Comparison of ENCODE assay signal across 8 cellular contexts in the genomic region with DNA sequence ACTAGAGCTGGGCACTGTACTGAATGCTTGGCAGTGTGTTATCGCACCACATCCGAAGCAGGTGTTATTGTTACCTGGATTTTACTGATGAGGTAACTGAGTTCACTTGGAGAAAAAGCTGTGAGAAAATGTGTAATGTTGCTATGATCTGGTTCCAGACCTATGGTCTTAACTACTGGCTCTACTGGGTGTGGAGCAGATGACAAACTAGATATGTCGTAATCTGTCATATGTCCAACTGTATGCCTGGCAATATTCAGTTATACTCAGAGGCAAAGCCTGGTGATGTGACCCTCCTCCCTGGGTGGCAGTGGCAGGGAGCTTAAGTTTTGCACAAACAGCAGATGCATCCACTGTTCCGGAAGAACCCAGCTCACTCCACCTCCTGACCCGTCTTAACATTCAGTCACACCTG. TPM values are rescaled to one million over a fixed set of nuclear protein-coding genes. Genes with fewer than 3 reads are reported as not detected.
DNase-seq lines count a peak whose midpoint lies in the region; ATAC-seq, FAIRE-seq and TF ChIP-seq lines count a peak whose summit lies in the region.

No MANE protein-coding gene starts in this region.

- TF ChIP-seq RAD21 in GM12878 (IDR thresholded peaks at IDR 0.05; ENCODE audit: insufficient read depth, low read depth, low read length): no peak

- POLR2A ChIA-PET in GM12878 (lab: Charles Lee): interaction anchor here (0.5 to 3.2 kb wide), 7 partner anchors 16 to 707 kb away, joined by 3 to 47 read pairs (median 4); a partner anchor contains a TSS

- H3K4me3 Mint-ChIP-seq in mesothelial cell of epicardium: no peak overlapping the region

- H3K9ac ChIP-seq in NT2/D1 (ENCODE audit: insufficient read length, low read depth) (peak overlapping the region; percentile 62), GM12878 (ENCODE audit: control insufficient read depth, insufficient read depth, low read length) (no peak overlapping the region)

- ATAC-seq in GM12878 (peak; percentile 2), HG03457 (IDR thresholded peaks at IDR 0.05; ENCODE audit: unreplicated experiment) (no peak)

- BruUV-seq in GM12878 (replicated peaks; lab: Mats Ljungman, UMichigan): no TSS peak

- in situ Hi-C loops in GM12878 (cut with MboI): no loop called here

- H3K4me1 ChIP-seq in NT2/D1 (ENCODE audit: insufficient read depth, insufficient read length) (no peaks in the 10 kb centered on the region), GM12878 (ENCODE audit: control insufficient read depth, insufficient read depth, low read length) (peaks cover 21% of the 10 kb centered on the region)

- DNase-seq in GM03348 (ENCODE audit: low spot score): peak; percentile 47
- no peak for DNase-seq in NT2/D1 (ENCODE audit: low read depth, low spot score)
- DNase-seq in GM12878 (ENCODE audit: low read depth, low spot score): no peak
- DNase-seq in mesothelial cell of epicardium (ENCODE audit: low spot score in 2 of 2, unreplicated experiment in 2 of 2): no peak
- DNase-seq in NCI-H2081 treated with DMSO at 0.1 percent for 48 hours (lab: John Stamatoyannopoulos, UW): no peak
- DNase-seq in NCI-H1436 treated with DMSO at 0.1 percent for 48 hours (lab: John Stamatoyannopoulos, UW): no peak
- no peak for DNase-seq in central memory CD4-positive, alpha-beta T cell

- peak overlapping the region; percentile 15; the same call in 1 of the 2 replicates for H3K4me2 ChIP-seq in GM12878 (ENCODE audit: control insufficient read depth, insufficient read depth)

- no peaks in the 10 kb centered on the region for H3K36me3 ChIP-seq in NT2/D1 (ENCODE audit: insufficient read depth, insufficient read length, low read length)
- no peaks in the 10 kb centered on the region for H3K36me3 ChIP-seq in GM12878 (ENCODE audit: control insufficient read depth in 2 of 2, insufficient read depth in 2 of 2, low read length in 1 of 2)

- H3K79me2 ChIP-seq in GM12878 (ENCODE audit: control insufficient read depth, insufficient read depth, low read length): peaks cover 10% of the 10 kb centered on the region

- SMC1A ChIA-PET in GM12878 (lab: Charles Lee; ENCODE audit: uncharacterized antibody, unreplicated experiment): interaction anchor here (1.0 to 3.4 kb wide), 7 partner anchors 11 to 61 kb away, joined by 3 to 76 read pairs (median 4); a partner anchor contains a TSS

- H3K27ac ChIP-seq in GM12878 (ENCODE audit: control insufficient read depth, insufficient read depth): no peak overlapping the region

- H3K4me1 Mint-ChIP-seq in mesothelial cell of epicardium: peaks cover 17% of the 10 kb centered on the region

- no peaks in the 10 kb centered on the region for H3K36me3 Mint-ChIP-seq in mesothelial cell of epicardium

- no peaks in the 10 kb centered on the region for H3K9me3 Mint-ChIP-seq in mesothelial cell of epicardium

- RAD21 ChIA-PET in GM12878 (lab: Charles Lee; ENCODE audit: unreplicated experiment): interaction anchor here (1.1 to 3.0 kb wide), 5 partner anchors 8 to 44 kb away, joined by 3 to 50 read pairs (median 5); a partner anchor contains a TSS

- no peak for TF ChIP-seq EP300 in GM12878 (IDR thresholded peaks at IDR 0.05; ENCODE audit: borderline replicate concordance in 1 of 2, control insufficient read depth in 1 of 2, low read depth in 2 of 2, low read length in 2 of 2)

- peak overlapping the region; percentile 42 for H2AFZ ChIP-seq in GM12878 (ENCODE audit: control insufficient read depth, low read depth, low read length)

- TF ChIP-seq CTCF in GM12878 (IDR thresholded peaks at IDR 0.05 in 2 of 3, conservative IDR thresholded peaks at IDR 0.05 in 1 of 3; ENCODE audit: control insufficient read depth in 2 of 3, extremely low read depth in 1 of 3, insufficient read depth in 1 of 3, low read depth in 3 of 3, low read length in 3 of 3): no peak
- no peak for TF ChIP-seq CTCF in mesothelial cell of epicardium (IDR thresholded peaks at IDR 0.05; ENCODE audit: unreplicated experiment)

- no peaks in the 10 kb centered on the region for H3K9me3 ChIP-seq in NT2/D1 (ENCODE audit: insufficient read depth, low read length)
- no peaks in the 10 kb centered on the region for H3K9me3 ChIP-seq in GM12878 (replicated peaks; ENCODE audit: control insufficient read depth, insufficient read depth, low read length)

- no peaks in the 10 kb centered on the region for H3K27me3 Mint-ChIP-seq in mesothelial cell of epicardium (ENCODE audit: low read depth)

- 64% methylated on average over 5 of the region's 5 CpGs for WGBS in GM12878 (ENCODE audit: insufficient coverage, insufficient replicate concordance, low lambda C conversion rate, missing lambda C conversion rate)

- H3K27ac Mint-ChIP-seq in mesothelial cell of epicardium: peak overlapping the region; percentile 96

- TF ChIP-seq POLR2A in GM12878 (IDR thresholded peaks at IDR 0.05; ENCODE audit: low read depth, low read length): no peak

- CTCF ChIA-PET in GM12878 (lab: Yijun Ruan, JAX): interaction anchor here (1.0 to 2.0 kb wide), 9 partner anchors 20 to 148 kb away, joined by 5 to 18 read pairs (median 6); a partner anchor contains a TSS

- H3K27me3 ChIP-seq in NT2/D1 (ENCODE audit: insufficient read depth, insufficient read length): no peaks in the 10 kb centered on the region
- H3K27me3 ChIP-seq in GM12878 (replicated peaks in 1 of 2; ENCODE audit: control insufficient read depth in 2 of 2, insufficient read depth in 2 of 2, low read length in 1 of 2): no peaks in the 10 kb centered on the region

- intact Hi-C loops in GM12878 (cut with micrococcal nuclease; ENCODE audit: unreplicated experiment): no loop called here

- H4K20me1 ChIP-seq in GM12878 (ENCODE audit: control insufficient read depth, insufficient read depth): no peaks in the 10 kb centered on the region

- FAIRE-seq in GM12878 (lab: Jason Lieb, UNC): no peak

- H3K4me3 ChIP-seq in NT2/D1 (ENCODE audit: insufficient read length, low read depth) (no peak overlapping the region), GM12878 (no peak overlapping the region)

TF ChIP-seq in GM12878, 131 proteins besides CTCF, POLR2A, EP300 and RAD21:
- TF ChIP-seq TCF12 (IDR thresholded peaks at IDR 0.05; ENCODE audit: low read depth, low read length) (no peak), RELA (IDR thresholded peaks at IDR 0.05; ENCODE audit: borderline replicate concordance, partially characterized antibody) (no peak)

RNA-seq across cellular contexts. Expression of a gene that starts 23.5 kb away (rescaled TPM):
- 120 and 125 TPM in 2 replicates for total RNA-seq in GM12878 (2013; cell fraction: nucleolus; rRNA removed)
- 108 and 117 TPM in 2 replicates for total RNA-seq in GM12878 (2014; rRNA removed)
- total RNA-seq in GM12878 (2014; rRNA removed; fragmentation: Illumina TruSeq; extraction: Trizol): 91.3 and 103 TPM in 2 replicates
- 171 and 188 TPM in 2 replicates for total RNA-seq in GM12878 (2021)
- polyA plus RNA-seq in GM12878 (2011; ENCODE audit: low read depth): 65.1 TPM
- 250 and 279 TPM in 2 replicates for polyA plus RNA-seq in GM12878 (2011; rRNA removed)
- 198 and 249 TPM in 2 replicates for polyA plus RNA-seq in GM12878 (2011; cell fraction: cytosol; rRNA removed)
- polyA plus RNA-seq in GM12878 (2011; cell fraction: nucleus; rRNA removed): 86.6 and 104 TPM in 2 replicates
- polyA plus RNA-seq in GM12878 (2012): 88.3 and 146 TPM in 2 replicates
- polyA plus RNA-seq in GM12878 (2014; fragmentation: Illumina TruSeq; extraction: Trizol): 181 and 230 TPM in 2 replicates
- polyA plus RNA-seq in GM12878 (2014; fragmentation: Nextera tagmentation; extraction: Ambion mirVana): 10 to 100 TPM; 77.5 to 86.1 TPM
- 119 and 131 TPM in 2 replicates for polyA plus RNA-seq in GM12878 (2014; rRNA removed)
- 10 to 100 TPM; 68.7 to 70.2 TPM for polyA plus RNA-seq in GM12878 (2016; fragmentation: Nextera tagmentation; extraction: Ambion mirVana)
- polyA minus RNA-seq in GM12878 (2011; rRNA and poly(A)+ RNA removed): 294 and 320 TPM in 2 replicates
- 122 TPM in 2 replicates for polyA minus RNA-seq in GM12878 (2011; cell fraction: cytosol; rRNA and poly(A)+ RNA removed)
- 31.3 and 34.6 TPM in 2 replicates for polyA minus RNA-seq in GM12878 (2011; cell fraction: nucleus; rRNA and poly(A)+ RNA removed)
- total RNA-seq in mesothelial cell of epicardium: 157 to 162 TPM (median 159 TPM) in 3 replicates

RNA-seq across cellular contexts. Expression of a gene that starts 40.5 kb away (rescaled TPM):
- not detected in 2 replicates for total RNA-seq in GM12878 (2013; cell fraction: nucleolus; rRNA removed)
- total RNA-seq in GM12878 (2014; rRNA removed): 0.17 and 0.22 TPM in 2 replicates
- total RNA-seq in GM12878 (2014; rRNA removed; fragmentation: Illumina TruSeq; extraction: Trizol): 0.14 TPM in 1 of 2 replicates, not detected in the other
- total RNA-seq in GM12878 (2021): 0.05 and 0.08 TPM in 2 replicates
- polyA plus RNA-seq in GM12878 (2011; ENCODE audit: low read depth): not detected
- 0.05 and 0.06 TPM in 2 replicates for polyA plus RNA-seq in GM12878 (2011; rRNA removed)
- 0.03 and 0.06 TPM in 2 replicates for polyA plus RNA-seq in GM12878 (2011; cell fraction: cytosol; rRNA removed)
- polyA plus RNA-seq in GM12878 (2011; cell fraction: nucleus; rRNA removed): 0.24 and 0.35 TPM in 2 replicates
- 0.07 TPM in 1 of 2 replicates, not detected in the other for polyA plus RNA-seq in GM12878 (2012)
- polyA plus RNA-seq in GM12878 (2014; fragmentation: Illumina TruSeq; extraction: Trizol): 0.09 and 0.27 TPM in 2 replicates
- not detected for polyA plus RNA-seq in GM12878 (2014; fragmentation: Nextera tagmentation; extraction: Ambion mirVana)
- polyA plus RNA-seq in GM12878 (2014; rRNA removed): not detected in 2 replicates
- not detected for polyA plus RNA-seq in GM12878 (2016; fragmentation: Nextera tagmentation; extraction: Ambion mirVana)
- polyA minus RNA-seq in GM12878 (2011; rRNA and poly(A)+ RNA removed): not detected in 2 replicates
- not detected in 2 replicates for polyA minus RNA-seq in GM12878 (2011; cell fraction: cytosol; rRNA and poly(A)+ RNA removed)
- not detected in 2 replicates for polyA minus RNA-seq in GM12878 (2011; cell fraction: nucleus; rRNA and poly(A)+ RNA removed)
- 0.09 TPM in 1 of 3 replicates, not detected in the others for total RNA-seq in mesothelial cell of epicardium
